25 cellular contexts compared by ENCODE assay signal in the genomic region with DNA sequence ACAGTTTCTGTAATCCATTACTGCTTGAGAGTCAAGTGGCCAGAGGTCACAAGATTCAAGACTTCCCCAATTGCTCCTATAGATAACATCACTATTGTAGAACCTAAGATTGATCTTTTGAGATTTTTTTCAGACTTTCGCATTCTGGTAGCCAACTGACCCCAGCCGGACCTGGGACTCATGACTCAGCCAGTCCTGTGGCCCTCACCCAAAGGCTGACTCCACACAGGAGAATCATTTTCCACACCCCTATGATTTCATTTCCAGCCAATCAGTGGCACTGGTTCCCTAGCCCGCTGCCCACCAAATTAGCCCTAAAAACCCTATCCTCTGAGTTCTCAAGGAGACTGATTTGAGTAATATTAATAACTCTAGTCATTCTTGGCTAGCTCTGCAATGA. TPM values are rescaled to one million over a fixed set of nuclear protein-coding genes. Genes with fewer than 3 reads are reported as not detected.
A peak's percentile ranks its signal among the peaks of the same experiment; 100 is the strongest.
DNase-seq lines count a peak whose midpoint lies in the region; FAIRE-seq and TF ChIP-seq lines count a peak whose summit lies in the region.
"Had no signal": no experiment of that assay in that cellular context is flagged by ENCODE, and none has a peak within 500 bp of the region (broad histone marks: within the 10 kb centered on the region; RNA-seq: fewer than 3 reads in every experiment).

No MANE protein-coding gene starts in this region.

- in situ Hi-C loops in GM23248 (cut with MboI): no loop called here

- H3K27me3 ChIP-seq in GM23248 (replicated peaks; ENCODE audit: insufficient read depth): no peaks in the 10 kb centered on the region
- no peaks in the 10 kb centered on the region for H3K27me3 ChIP-seq in MG63

- H3F3A ChIP-seq in GM23248 (ENCODE audit: insufficient read depth): peaks cover 15% of the 10 kb centered on the region; the same call in 1 of the 2 replicates

- H3K79me2 ChIP-seq in GM23248 (ENCODE audit: insufficient read depth): no peaks in the 10 kb centered on the region

- no peak overlapping the region for H3K4me2 ChIP-seq in GM23248 (ENCODE audit: unreplicated experiment)
- H3K4me2 ChIP-seq: A549, SK-N-SH had no signal

- H3K9me2 ChIP-seq in GM23248 (ENCODE audit: insufficient read depth): no peaks in the 10 kb centered on the region
- H3K9me2 ChIP-seq: SK-N-SH had no signal

- H3K4me3 ChIP-seq in GM23248 (no peak overlapping the region), MG63 (no peak overlapping the region), fibroblast of mammary gland (ENCODE audit: control insufficient read depth, low read depth, low read length) (no peak overlapping the region)
- H3K4me3 ChIP-seq: A549 had no signal

- no peak overlapping the region for H3K27ac ChIP-seq in GM23248
- H3K27ac ChIP-seq: A549, C4-2B had no signal

- FAIRE-seq in HTR-8/SVneo (lab: Jason Lieb, UNC): no peak
- FAIRE-seq: A549, GM19239, H54 had no signal

- DNase-seq in GM23248 (peak; percentile 26), MG63 (peak; percentile 61), fibroblast of mammary gland (ENCODE audit: low read depth) (peak; percentile 59), ureter (ENCODE audit: low spot score) (no peak), HTR-8/SVneo (ENCODE audit: insufficient read length, low spot score) (no peak), D341Med (ENCODE audit: low spot score) (no peak), AG08395 (ENCODE audit: low spot score) (no peak)
- DNase-seq: Caco-2; CD8-positive, alpha-beta T cell; DMS 273 treated with DMSO at 0.1 percent for 48 hours; DMS79 treated with DMSO at 0.1 percent for 48 hours; KBM-7; NCI-H1092; NCI-H1417 treated with DMSO at 0.1 percent for 48 hours; NCI-H1694 treated with DMSO at 0.1 percent for 48 hours; NCI-H2171 treated with DMSO at 0.1 percent for 48 hours; NCI-H524; NCI-H774; NK-92 treated with Interleukin-12 subunit alpha and Interleukin-12 subunit beta, amount 100 ng/mL, for 24 hours; PC-3; SK-N-SH had no signal

- no peaks in the 10 kb centered on the region for H3K9me3 ChIP-seq in GM23248 (ENCODE audit: low read depth)
- no peaks in the 10 kb centered on the region; the same call in 1 of the 2 replicates for H3K9me3 ChIP-seq in MG63
- H3K9me3 ChIP-seq: A549, SK-N-SH had no signal

- no peak overlapping the region for H3K9ac ChIP-seq in GM23248
- H3K9ac ChIP-seq: SK-N-SH had no signal

- H3K36me3 ChIP-seq in GM23248 (ENCODE audit: low read depth) (peaks cover 37% of the 10 kb centered on the region), MG63 (peaks cover 81% of the 10 kb centered on the region)

- H2AFZ ChIP-seq in GM23248: no peak overlapping the region

- H4K20me1 ChIP-seq in GM23248 (ENCODE audit: insufficient read depth): no peaks in the 10 kb centered on the region

- H3K4me1 ChIP-seq in GM23248 (ENCODE audit: insufficient read depth): no peaks in the 10 kb centered on the region
- H3K4me1 ChIP-seq: A549, Caco-2 had no signal

- 97 to 100% methylated on average over 3 of the region's 3 CpGs for WGBS in GM23248 (ENCODE audit: low coverage in 1 of 2, low lambda C conversion rate in 2 of 2, missing lambda C conversion rate in 2 of 2), 2 experiments

- TF ChIP-seq CTCF in fibroblast of mammary gland (conservative IDR thresholded peaks at IDR 0.05; ENCODE audit: control insufficient read depth, insufficient read depth, low read depth, low read length): no peak

RNA-seq across cellular contexts. Expression of gene TARS1, which starts 36.2 kb away (rescaled TPM):
- 246 and 268 TPM in 2 replicates for total RNA-seq in GM23248 (2014; rRNA removed; shearing (Covaris generic))
- 244 and 247 TPM in 2 replicates for polyA plus RNA-seq in GM23248 (2016; fragmentation: Nextera tagmentation; extraction: Ambion mirVana)
- 433 and 1,067 TPM in 2 replicates for total RNA-seq in MG63 (2014; rRNA removed; shearing (Covaris generic); ENCODE audit: low replicate concordance)
- 149 TPM for total RNA-seq in ureter

Comparison
In these comparisons a context has a peak if more than half of its experiments do, and no peak if none do; other contexts are left out.
1. DNase-seq: peak in GM23248 (single experiment), MG63 (single experiment) and fibroblast of mammary gland (single experiment); none in ureter (single experiment), HTR-8/SVneo (single experiment), D341Med (single experiment) and AG08395 (single experiment).